23 cellular contexts compared by ENCODE assay signal in genomic region chr20:3229158-3229557, GRCh38. TPM values are rescaled to one million over a fixed set of nuclear protein-coding genes. Genes with fewer than 3 reads are reported as not detected.
DNase-seq lines count a peak whose midpoint lies in the region; ATAC-seq, FAIRE-seq and TF ChIP-seq lines count a peak whose summit lies in the region.
"Had no signal": no experiment of that assay in that cellular context is flagged by ENCODE, and none has a peak within 500 bp of the region (broad histone marks: within the 10 kb centered on the region; RNA-seq: fewer than 3 reads in every experiment).

No MANE protein-coding gene starts in this region.

- TF ChIP-seq EP300 in HepG2 (IDR thresholded peaks at IDR 0.05; ENCODE audit: low read depth in 2 of 2, low read length in 2 of 2): no peak
- no peak for TF ChIP-seq EP300 in HepG2 (CRISPR knock-in tag; IDR thresholded peaks at IDR 0.05; ENCODE audit: borderline replicate concordance)

- H3K9me3 ChIP-seq in HepG2 (ENCODE audit: low read length) (no peaks in the 10 kb centered on the region), right lobe of liver (no peaks in the 10 kb centered on the region), osteoblast (ENCODE audit: low read depth, low read length) (no peaks in the 10 kb centered on the region)
- H3K9me3 ChIP-seq: A549; BE2C; BLaER1 treated with 17β-estradiol and CSF1 and Interleukin-3, amounts not matched to agents 10 nM and 100 nM had no signal

- H4K20me1 ChIP-seq in HepG2 (ENCODE audit: insufficient read depth, low read length) (no peaks in the 10 kb centered on the region), osteoblast (ENCODE audit: insufficient read depth, low read length) (no peaks in the 10 kb centered on the region)

- CTCF ChIA-PET in HepG2 (lab: Yijun Ruan, JAX; ENCODE audit: low intra/inter-chr PET ratio, low total read pairs): no interaction called here

- H3K4me2 ChIP-seq in HepG2 (ENCODE audit: low read depth, low read length) (no peak overlapping the region), osteoblast (ENCODE audit: insufficient read depth, low read length) (no peak overlapping the region)
- H3K4me2 ChIP-seq: A549; BLaER1 treated with 17β-estradiol and CSF1 and Interleukin-3, amounts not matched to agents 10 nM and 100 nM; GM23338 had no signal

- DNase-seq in HepG2 (ENCODE audit: low spot score): no peak
- DNase-seq in right lobe of liver: no peak
- peak; percentile 46 for DNase-seq in islet precursor cell
- peak; percentile 61 for DNase-seq in osteoblast (ENCODE audit: insufficient read length, low spot score, missing footprints)
- no peak for DNase-seq in NCI-H146 (lab: John Stamatoyannopoulos, UW)
- DNase-seq in stimulated activated naive CD4-positive, alpha-beta T cell (lab: John Stamatoyannopoulos, UW): no peak
- DNase-seq: 8988T; ACHN; AML-193; BE2C; CD4-positive, alpha-beta T cell; CD8-positive, alpha-beta memory T cell; COR-L47; DMS153; DND-41; H9 had no signal

- H3K79me2 ChIP-seq in HepG2 (ENCODE audit: insufficient read depth, low read length) (no peaks in the 10 kb centered on the region), osteoblast (ENCODE audit: insufficient read depth, low read length) (no peaks in the 10 kb centered on the region)

- no peak overlapping the region for H2AFZ ChIP-seq in HepG2 (ENCODE audit: low read length)
- H2AFZ ChIP-seq in osteoblast (ENCODE audit: low read length): no peak overlapping the region
- H2AFZ ChIP-seq: GM23338 had no signal

- POLR2A ChIA-PET in HepG2 (lab: Yijun Ruan, JAX): interaction anchor here (0.7 kb wide), 1 partner anchor 17 kb away, joined by 3 read pairs; no protein-coding TSS in a partner anchor

- 98% methylated on average over 22 of the region's 22 CpGs for WGBS in HepG2 (ENCODE audit: low lambda C conversion rate)
- WGBS in right lobe of liver (ENCODE audit: insufficient coverage, low coverage, low lambda C conversion rate, missing lambda C conversion rate): 93% methylated on average over 3 of the region's 22 CpGs

- H3K9ac ChIP-seq in HepG2 (ENCODE audit: insufficient read depth, low read depth, low read length): no peak overlapping the region
- H3K9ac ChIP-seq: BLaER1 treated with 17β-estradiol and CSF1 and Interleukin-3, amounts not matched to agents 10 nM and 100 nM had no signal

- intact Hi-C loops in HepG2 (cut with micrococcal nuclease; ENCODE audit: unreplicated experiment): no loop called here
- intact Hi-C loops in right lobe of liver (cut with DNase I): loop anchor here in 1 of 2 donors (10.0 kb wide), 1 partner anchor 86 kb away; no protein-coding TSS in a partner anchor

- in situ Hi-C loops in HepG2 (cut with HindIII; ENCODE audit: extremely low pct_ligation_motif_present, low pct_unique_long_range_greater_than_20kb): no loop called here

- H3K27ac ChIP-seq in HepG2 (ENCODE audit: extremely low read length, insufficient read depth, low read length): no peak overlapping the region
- no peak overlapping the region for H3K27ac ChIP-seq in right lobe of liver
- H3K27ac ChIP-seq in osteoblast (ENCODE audit: low read depth, low read length): no peak overlapping the region
- H3K27ac ChIP-seq: A549; BLaER1 treated with 17β-estradiol and CSF1 and Interleukin-3, amounts not matched to agents 10 nM and 100 nM had no signal

- H3K4me3 ChIP-seq in HepG2 (replicated peaks in 1 of 3; ENCODE audit: insufficient read depth in 1 of 3, low read depth in 2 of 3, low read length in 3 of 3): no peak overlapping the region
- H3K4me3 ChIP-seq in right lobe of liver: no peak overlapping the region
- no peak overlapping the region for H3K4me3 ChIP-seq in osteoblast (ENCODE audit: insufficient read depth, low read length)
- H3K4me3 ChIP-seq: A549; BLaER1 treated with 17β-estradiol and CSF1 and Interleukin-3, amounts not matched to agents 10 nM and 100 nM; GM23338 had no signal

- TF ChIP-seq RAD21 in HepG2 (CRISPR knock-in tag; IDR thresholded peaks at IDR 0.05): no peak

- no peak for TF ChIP-seq POLR2A in HepG2 (IDR thresholded peaks at IDR 0.05; ENCODE audit: insufficient read depth in 1 of 2, low read depth in 2 of 2, low read length in 2 of 2)
- TF ChIP-seq POLR2A in right lobe of liver (IDR thresholded peaks at IDR 0.05): no peak

- H3K36me3 ChIP-seq in HepG2 (replicated peaks in 1 of 2; ENCODE audit: control insufficient read depth in 1 of 2, insufficient read depth in 2 of 2, low read length in 2 of 2) (peaks cover 0 to 15% of the 10 kb centered on the region in 2 experiments; a peak in 3 of 5 replicates), right lobe of liver (no peaks in the 10 kb centered on the region), osteoblast (ENCODE audit: insufficient read depth, low read length) (no peaks in the 10 kb centered on the region)
- H3K36me3 ChIP-seq: BE2C had no signal

- H3K27me3 ChIP-seq in HepG2 (ENCODE audit: control insufficient read depth in 1 of 2, insufficient read depth in 2 of 2, low read length in 2 of 2): no peaks in the 10 kb centered on the region
- no peaks in the 10 kb centered on the region for H3K27me3 ChIP-seq in right lobe of liver
- no peaks in the 10 kb centered on the region for H3K27me3 ChIP-seq in osteoblast (ENCODE audit: insufficient read depth, low read length)
- H3K27me3 ChIP-seq: BE2C; BLaER1 treated with 17β-estradiol and CSF1 and Interleukin-3, amounts not matched to agents 10 nM and 100 nM had no signal

- FAIRE-seq in HepG2 (lab: Jason Lieb, UNC): no peak
- FAIRE-seq: A549, G401.6, GM19239 had no signal

- TF ChIP-seq CTCF in HepG2 (CRISPR knock-in tag; IDR thresholded peaks at IDR 0.05) (no peak), right lobe of liver (IDR thresholded peaks at IDR 0.05) (no peak), osteoblast (IDR thresholded peaks at IDR 0.05; ENCODE audit: extremely low read depth, low read depth, low read length) (no peak)

- no TSS peak for BruUV-seq in HepG2 (replicated peaks; lab: Mats Ljungman, UMichigan)

- H3K4me1 ChIP-seq in HepG2 (ENCODE audit: insufficient read depth, low read length): peaks cover 63% of the 10 kb centered on the region
- H3K4me1 ChIP-seq in right lobe of liver: no peaks in the 10 kb centered on the region
- no peaks in the 10 kb centered on the region for H3K4me1 ChIP-seq in osteoblast (ENCODE audit: insufficient read depth, low read length)
- H3K4me1 ChIP-seq: BE2C had no signal

- ATAC-seq in HepG2 (no peak), right lobe of liver (no peak), HG02884 (IDR thresholded peaks at IDR 0.05; ENCODE audit: unreplicated experiment) (no peak)
- ATAC-seq: A549, HCT116 had no signal

RNA-seq across cellular contexts. Expression of gene SLC4A11, which starts 9.8 kb away (rescaled TPM):
- total RNA-seq in HepG2 (2016; rRNA removed; fragmentation: Illumina TruSeq; extraction: Trizol) (1.1 and 3.9 TPM in 2 replicates), right lobe of liver (under 1 TPM in 5 of 6 experiments, not detected in 1; 0.11 to 0.40 (median 0.18) TPM), osteoblast (under 0.01 TPM in 2 replicates)
- 0.30 and 1.1 TPM in 2 replicates for total RNA-seq in HepG2 (2016; cell fraction: cytosol; rRNA removed; fragmentation: Illumina TruSeq; extraction: Trizol; ENCODE audit: low read depth)
- 0.82 and 4.9 TPM in 2 replicates for total RNA-seq in HepG2 (2016; cell fraction: insoluble cytoplasmic fraction; rRNA removed; fragmentation: Illumina TruSeq; extraction: Trizol)
- total RNA-seq in HepG2 (2016; cell fraction: membrane; rRNA removed; fragmentation: Illumina TruSeq; extraction: Trizol): 1.4 and 1.8 TPM in 2 replicates
- total RNA-seq in HepG2 (2016; cell fraction: nucleus; rRNA removed; fragmentation: Illumina TruSeq; extraction: Trizol): 5.0 and 8.1 TPM in 2 replicates
- 24.7 and 27.0 TPM in 2 replicates for polyA plus RNA-seq in HepG2 (2011; rRNA removed)
- polyA plus RNA-seq in HepG2 (2011; cell fraction: cytosol; rRNA removed): 6.2 and 8.6 TPM in 2 replicates
- polyA plus RNA-seq in HepG2 (2011; cell fraction: nucleus; rRNA removed): 212 and 304 TPM in 2 replicates
- polyA plus RNA-seq in HepG2 (2012): 9.7 and 13.8 TPM in 2 replicates
- 0.50 and 0.84 TPM in 2 replicates for polyA plus RNA-seq in HepG2 (2016; cell fraction: cytosol; fragmentation: Illumina TruSeq; extraction: Trizol; ENCODE audit: low read depth)
- 1.1 and 1.8 TPM in 2 replicates for polyA plus RNA-seq in HepG2 (2016; cell fraction: insoluble cytoplasmic fraction; fragmentation: Illumina TruSeq; extraction: Trizol; ENCODE audit: low read depth)
- 0.65 and 0.70 TPM in 2 replicates for polyA plus RNA-seq in HepG2 (2016; cell fraction: membrane; fragmentation: Illumina TruSeq; extraction: Trizol; ENCODE audit: low read depth)
- polyA plus RNA-seq in HepG2 (2016; cell fraction: nucleus; fragmentation: Illumina TruSeq; extraction: Trizol; ENCODE audit: insufficient read depth, low read depth): 16.5 and 18.2 TPM in 2 replicates
- polyA minus RNA-seq in HepG2 (2011; rRNA and poly(A)+ RNA removed; ENCODE audit: low replicate concordance): 1.9 and 33.5 TPM in 2 replicates
- 10.2 and 17.1 TPM in 2 replicates for polyA minus RNA-seq in HepG2 (2011; cell fraction: cytosol; rRNA and poly(A)+ RNA removed)
- polyA minus RNA-seq in HepG2 (2011; cell fraction: nucleus; rRNA and poly(A)+ RNA removed): 44.0 and 47.5 TPM in 2 replicates

RNA-seq across cellular contexts. Expression of gene ITPA, which starts 19.9 kb away (rescaled TPM):
- total RNA-seq in HepG2 (2016; rRNA removed; fragmentation: Illumina TruSeq; extraction: Trizol): 101 and 103 TPM in 2 replicates
- 30.5 and 31.5 TPM in 2 replicates for total RNA-seq in HepG2 (2016; cell fraction: cytosol; rRNA removed; fragmentation: Illumina TruSeq; extraction: Trizol; ENCODE audit: low read depth)
- 108 TPM in 2 replicates for total RNA-seq in HepG2 (2016; cell fraction: insoluble cytoplasmic fraction; rRNA removed; fragmentation: Illumina TruSeq; extraction: Trizol)
- total RNA-seq in HepG2 (2016; cell fraction: membrane; rRNA removed; fragmentation: Illumina TruSeq; extraction: Trizol): 45.6 and 53.1 TPM in 2 replicates
- 51.5 and 65.6 TPM in 2 replicates for total RNA-seq in HepG2 (2016; cell fraction: nucleus; rRNA removed; fragmentation: Illumina TruSeq; extraction: Trizol)
- polyA plus RNA-seq in HepG2 (2011; rRNA removed): 60.1 and 73.4 TPM in 2 replicates
- 53.2 and 73.4 TPM in 2 replicates for polyA plus RNA-seq in HepG2 (2011; cell fraction: cytosol; rRNA removed)
- 110 and 129 TPM in 2 replicates for polyA plus RNA-seq in HepG2 (2011; cell fraction: nucleus; rRNA removed)
- 55.6 and 63.4 TPM in 2 replicates for polyA plus RNA-seq in HepG2 (2012)
- 27.3 and 27.6 TPM in 2 replicates for polyA plus RNA-seq in HepG2 (2016; cell fraction: cytosol; fragmentation: Illumina TruSeq; extraction: Trizol; ENCODE audit: low read depth)
- polyA plus RNA-seq in HepG2 (2016; cell fraction: insoluble cytoplasmic fraction; fragmentation: Illumina TruSeq; extraction: Trizol; ENCODE audit: low read depth): 106 and 109 TPM in 2 replicates
- 28.9 and 33.4 TPM in 2 replicates for polyA plus RNA-seq in HepG2 (2016; cell fraction: membrane; fragmentation: Illumina TruSeq; extraction: Trizol; ENCODE audit: low read depth)
- 144 and 151 TPM in 2 replicates for polyA plus RNA-seq in HepG2 (2016; cell fraction: nucleus; fragmentation: Illumina TruSeq; extraction: Trizol; ENCODE audit: insufficient read depth, low read depth)
- 24.1 and 25.5 TPM in 2 replicates for polyA minus RNA-seq in HepG2 (2011; rRNA and poly(A)+ RNA removed; ENCODE audit: low replicate concordance)
- polyA minus RNA-seq in HepG2 (2011; cell fraction: cytosol; rRNA and poly(A)+ RNA removed): 15.4 and 25.9 TPM in 2 replicates
- 23.0 and 28.2 TPM in 2 replicates for polyA minus RNA-seq in HepG2 (2011; cell fraction: nucleus; rRNA and poly(A)+ RNA removed)
- 10 to 100 TPM; 17.5 to 38.8 (median 26.7) TPM for total RNA-seq in right lobe of liver
- total RNA-seq in osteoblast: 29.8 and 34.0 TPM in 2 replicates

RNA-seq across cellular contexts. Expression of gene DDRGK1, which starts 24.7 kb away (rescaled TPM):
- total RNA-seq in HepG2 (2016; rRNA removed; fragmentation: Illumina TruSeq; extraction: Trizol): 75.4 and 149 TPM in 2 replicates
- 59.4 and 65.6 TPM in 2 replicates for total RNA-seq in HepG2 (2016; cell fraction: cytosol; rRNA removed; fragmentation: Illumina TruSeq; extraction: Trizol; ENCODE audit: low read depth)
- 69.3 and 161 TPM in 2 replicates for total RNA-seq in HepG2 (2016; cell fraction: insoluble cytoplasmic fraction; rRNA removed; fragmentation: Illumina TruSeq; extraction: Trizol)
- total RNA-seq in HepG2 (2016; cell fraction: membrane; rRNA removed; fragmentation: Illumina TruSeq; extraction: Trizol): 57.6 and 58.7 TPM in 2 replicates
- 105 and 136 TPM in 2 replicates for total RNA-seq in HepG2 (2016; cell fraction: nucleus; rRNA removed; fragmentation: Illumina TruSeq; extraction: Trizol)
- 96.7 and 116 TPM in 2 replicates for polyA plus RNA-seq in HepG2 (2011; rRNA removed)
- polyA plus RNA-seq in HepG2 (2011; cell fraction: cytosol; rRNA removed): 133 and 142 TPM in 2 replicates
- 122 and 134 TPM in 2 replicates for polyA plus RNA-seq in HepG2 (2011; cell fraction: nucleus; rRNA removed)
- 104 and 147 TPM in 2 replicates for polyA plus RNA-seq in HepG2 (2012)
- polyA plus RNA-seq in HepG2 (2016; cell fraction: cytosol; fragmentation: Illumina TruSeq; extraction: Trizol; ENCODE audit: low read depth): 51.1 and 51.9 TPM in 2 replicates
- polyA plus RNA-seq in HepG2 (2016; cell fraction: insoluble cytoplasmic fraction; fragmentation: Illumina TruSeq; extraction: Trizol; ENCODE audit: low read depth): 80.6 and 85.9 TPM in 2 replicates
- 52.8 and 53.4 TPM in 2 replicates for polyA plus RNA-seq in HepG2 (2016; cell fraction: membrane; fragmentation: Illumina TruSeq; extraction: Trizol; ENCODE audit: low read depth)
- 240 and 250 TPM in 2 replicates for polyA plus RNA-seq in HepG2 (2016; cell fraction: nucleus; fragmentation: Illumina TruSeq; extraction: Trizol; ENCODE audit: insufficient read depth, low read depth)
- 19.0 and 51.1 TPM in 2 replicates for polyA minus RNA-seq in HepG2 (2011; rRNA and poly(A)+ RNA removed; ENCODE audit: low replicate concordance)
- polyA minus RNA-seq in HepG2 (2011; cell fraction: cytosol; rRNA and poly(A)+ RNA removed): 40.1 and 44.2 TPM in 2 replicates
- 48.9 and 52.6 TPM in 2 replicates for polyA minus RNA-seq in HepG2 (2011; cell fraction: nucleus; rRNA and poly(A)+ RNA removed)
- 10 to 100 TPM; 55.0 to 76.1 (median 60.1) TPM for total RNA-seq in right lobe of liver
- total RNA-seq in osteoblast: 25.9 and 26.8 TPM in 2 replicates

RNA-seq across cellular contexts. Expression of gene LZTS3, which starts 55.8 kb away (rescaled TPM):
- total RNA-seq in HepG2 (2016; rRNA removed; fragmentation: Illumina TruSeq; extraction: Trizol) (7.4 and 10.1 TPM in 2 replicates), right lobe of liver (1 to 10 TPM; 3.9 to 6.1 (median 4.9) TPM), osteoblast (2.4 and 3.6 TPM in 2 replicates)
- total RNA-seq in HepG2 (2016; cell fraction: cytosol; rRNA removed; fragmentation: Illumina TruSeq; extraction: Trizol; ENCODE audit: low read depth): 1.6 and 1.9 TPM in 2 replicates
- 7.6 and 10.2 TPM in 2 replicates for total RNA-seq in HepG2 (2016; cell fraction: insoluble cytoplasmic fraction; rRNA removed; fragmentation: Illumina TruSeq; extraction: Trizol)
- total RNA-seq in HepG2 (2016; cell fraction: membrane; rRNA removed; fragmentation: Illumina TruSeq; extraction: Trizol): 5.4 and 6.1 TPM in 2 replicates
- 7.0 and 8.3 TPM in 2 replicates for total RNA-seq in HepG2 (2016; cell fraction: nucleus; rRNA removed; fragmentation: Illumina TruSeq; extraction: Trizol)
- polyA plus RNA-seq in HepG2 (2011; rRNA removed): 31.3 and 49.2 TPM in 2 replicates
- 33.5 and 37.7 TPM in 2 replicates for polyA plus RNA-seq in HepG2 (2011; cell fraction: cytosol; rRNA removed)
- 96.7 and 99.2 TPM in 2 replicates for polyA plus RNA-seq in HepG2 (2011; cell fraction: nucleus; rRNA removed)
- 15.6 and 27.0 TPM in 2 replicates for polyA plus RNA-seq in HepG2 (2012)
- 1.5 TPM in 2 replicates for polyA plus RNA-seq in HepG2 (2016; cell fraction: cytosol; fragmentation: Illumina TruSeq; extraction: Trizol; ENCODE audit: low read depth)
- 10.0 and 11.9 TPM in 2 replicates for polyA plus RNA-seq in HepG2 (2016; cell fraction: insoluble cytoplasmic fraction; fragmentation: Illumina TruSeq; extraction: Trizol; ENCODE audit: low read depth)
- 5.0 and 5.4 TPM in 2 replicates for polyA plus RNA-seq in HepG2 (2016; cell fraction: membrane; fragmentation: Illumina TruSeq; extraction: Trizol; ENCODE audit: low read depth)
- 19.6 and 21.4 TPM in 2 replicates for polyA plus RNA-seq in HepG2 (2016; cell fraction: nucleus; fragmentation: Illumina TruSeq; extraction: Trizol; ENCODE audit: insufficient read depth, low read depth)
- polyA minus RNA-seq in HepG2 (2011; rRNA and poly(A)+ RNA removed; ENCODE audit: low replicate concordance): 1.3 and 64.0 TPM in 2 replicates
- 19.8 and 26.7 TPM in 2 replicates for polyA minus RNA-seq in HepG2 (2011; cell fraction: cytosol; rRNA and poly(A)+ RNA removed)
- 14.9 and 19.3 TPM in 2 replicates for polyA minus RNA-seq in HepG2 (2011; cell fraction: nucleus; rRNA and poly(A)+ RNA removed)

Comparison
In these comparisons a context has a peak if more than half of its experiments do, and no peak if none do; other contexts are left out.
1. DNase-seq: peak in islet precursor cell (single experiment) and osteoblast (single experiment); none in HepG2 (single experiment), right lobe of liver (0 of 3), NCI-H146 (single experiment) and stimulated activated naive CD4-positive, alpha-beta T cell (0 of 6).